In genomic region chr15:66882251-66883020, GRCh38 we compare ENCODE assay signal across 9 cellular contexts.
DNase-seq lines count a peak whose midpoint lies in the region; ATAC-seq and TF ChIP-seq lines count a peak whose summit lies in the region.
"Had no signal": no experiment of that assay in that cellular context is flagged by ENCODE, and none has a peak within 500 bp of the region (broad histone marks: within the 10 kb centered on the region; RNA-seq: fewer than 3 reads in every experiment).

No MANE protein-coding gene starts in this region.

- H3K4me3 ChIP-seq in dorsolateral prefrontal cortex (no peak overlapping the region), mesendoderm (ENCODE audit: low read length) (no peak overlapping the region)

- H3K4me1 Mint-ChIP-seq in activated naive CD8-positive, alpha-beta T cell treated with anti-CD3 and anti-CD28 coated beads, Interleukin-2, amount 10 ng/mL, durations not matched to agents 7 days and 5 days, result no peaks in the 10 kb centered on the region
- H3K4me1 Mint-ChIP-seq in activated naive CD8-positive, alpha-beta T cell treated with anti-CD3 and anti-CD28 coated beads for 36 hours, result no peaks in the 10 kb centered on the region

- H4K8ac ChIP-seq in mesendoderm (ENCODE audit: low read depth, low read length), result no peak overlapping the region

- peak overlapping the region; percentile 88 for H3K4ac ChIP-seq in mesendoderm (ENCODE audit: low read depth, low read length)

- H3K18ac ChIP-seq in mesendoderm (ENCODE audit: low read length), result peak overlapping the region; percentile 5

- no peak overlapping the region for H2BK15ac ChIP-seq in mesendoderm (replicated peaks; ENCODE audit: low read depth)

- H3K9ac ChIP-seq in mesendoderm (ENCODE audit: low read length), result no peak overlapping the region

- H3K27me3 Mint-ChIP-seq in activated naive CD8-positive, alpha-beta T cell treated with anti-CD3 and anti-CD28 coated beads, Interleukin-2, amount 10 ng/mL, durations not matched to agents 7 days and 5 days, result peaks cover 12% of the 10 kb centered on the region
- H3K27me3 Mint-ChIP-seq in activated naive CD8-positive, alpha-beta T cell treated with anti-CD3 and anti-CD28 coated beads for 36 hours, result no peaks in the 10 kb centered on the region

- no peaks in the 10 kb centered on the region for H3K36me3 Mint-ChIP-seq in activated naive CD8-positive, alpha-beta T cell treated with anti-CD3 and anti-CD28 coated beads, Interleukin-2, amount 10 ng/mL, durations not matched to agents 7 days and 5 days
- H3K36me3 Mint-ChIP-seq in activated naive CD8-positive, alpha-beta T cell treated with anti-CD3 and anti-CD28 coated beads for 36 hours, result no peaks in the 10 kb centered on the region

- H3K79me2 ChIP-seq in mesendoderm (ENCODE audit: control insufficient read depth, insufficient read depth, low read length), result no peaks in the 10 kb centered on the region

- H3K79me1 ChIP-seq in mesendoderm (ENCODE audit: low read length), result no peaks in the 10 kb centered on the region

- POLR2A ChIA-PET in activated naive CD8-positive, alpha-beta T cell treated with anti-CD3 and anti-CD28 coated beads, Interleukin-2, amount 10 ng/mL, durations not matched to agents 7 days and 5 days (lab: Charles Lee), result no interaction called here

- ATAC-seq in activated naive CD8-positive, alpha-beta T cell treated with anti-CD3 and anti-CD28 coated beads, Interleukin-2, amount 10 ng/mL, durations not matched to agents 7 days and 5 days (ENCODE audit: low read depth), result no peak

- no peak overlapping the region for H4K5ac ChIP-seq in mesendoderm (ENCODE audit: low read length)

- peak overlapping the region; percentile 64 for H2BK5ac ChIP-seq in mesendoderm (ENCODE audit: low read length)

- no CpG with 5 or more reads among the region's 11 CpGs for WGBS in mesendoderm (ENCODE audit: extremely low coverage, insufficient coverage, low lambda C conversion rate)

- no peaks in the 10 kb centered on the region for H3K9me3 Mint-ChIP-seq in activated naive CD8-positive, alpha-beta T cell treated with anti-CD3 and anti-CD28 coated beads, Interleukin-2, amount 10 ng/mL, durations not matched to agents 7 days and 5 days
- H3K9me3 Mint-ChIP-seq in activated naive CD8-positive, alpha-beta T cell treated with anti-CD3 and anti-CD28 coated beads for 36 hours, result no peaks in the 10 kb centered on the region

- DNase-seq in activated naive CD8-positive, alpha-beta T cell treated with anti-CD3 and anti-CD28 coated beads, Interleukin-2, amount 10 ng/mL, durations not matched to agents 7 days and 5 days, result peak; percentile 9
- DNase-seq in activated naive CD8-positive, alpha-beta T cell treated with anti-CD3 and anti-CD28 coated beads for 36 hours, result no peak
- peak in 2 of 10 donors; percentile 13 to 14 for DNase-seq in dorsolateral prefrontal cortex
- no peak for DNase-seq in mesendoderm
- DNase-seq in amygdala (lab: John Stamatoyannopoulos, UW), result no peak
- no peak for DNase-seq in retina
- no peak for DNase-seq in AML-193 (lab: John Stamatoyannopoulos, UW)
- DNase-seq in NCI-H345 (lab: John Stamatoyannopoulos, UW), result no peak
- DNase-seq: NCI-H524 treated with DMSO at 0.1 percent for 48 hours had no signal

- H3K27me3 ChIP-seq in dorsolateral prefrontal cortex (no peaks in the 10 kb centered on the region), mesendoderm (ENCODE audit: insufficient read depth, low read length, poor library complexity) (no peaks in the 10 kb centered on the region)

- peaks cover 5% of the 10 kb centered on the region for H3K4me1 ChIP-seq in mesendoderm (ENCODE audit: control insufficient read depth, low read depth, low read length)

- H3K27ac Mint-ChIP-seq in activated naive CD8-positive, alpha-beta T cell treated with anti-CD3 and anti-CD28 coated beads, Interleukin-2, amount 10 ng/mL, durations not matched to agents 7 days and 5 days, result no peak overlapping the region
- H3K27ac Mint-ChIP-seq in activated naive CD8-positive, alpha-beta T cell treated with anti-CD3 and anti-CD28 coated beads for 36 hours, result no peak overlapping the region

- H3K27ac ChIP-seq in dorsolateral prefrontal cortex (peak overlapping the region in 43 of 59 donors; percentile 7 to 81 (median 56)), mesendoderm (ENCODE audit: low read depth, low read length) (peak overlapping the region; percentile 7)

- no peak overlapping the region for H3K4me3 Mint-ChIP-seq in activated naive CD8-positive, alpha-beta T cell treated with anti-CD3 and anti-CD28 coated beads, Interleukin-2, amount 10 ng/mL, durations not matched to agents 7 days and 5 days
- H3K4me3 Mint-ChIP-seq in activated naive CD8-positive, alpha-beta T cell treated with anti-CD3 and anti-CD28 coated beads for 36 hours, result no peak overlapping the region

- no peak for TF ChIP-seq CTCF in dorsolateral prefrontal cortex (IDR thresholded peaks at IDR 0.05 in 54 of 56, conservative IDR thresholded peaks at IDR 0.05 in 2 of 56; ENCODE audit: low read depth in 1 of 56, partially characterized antibody in 56 of 56)

- peak overlapping the region; percentile 6 for H2BK120ac ChIP-seq in mesendoderm (ENCODE audit: low read depth, low read length)

- H3K36me3 ChIP-seq in mesendoderm (ENCODE audit: control insufficient read depth, insufficient read depth, low read length), result no peaks in the 10 kb centered on the region

- H3K23ac ChIP-seq in mesendoderm (ENCODE audit: low read length), result no peak overlapping the region

- H3K4me2 ChIP-seq in mesendoderm (ENCODE audit: low read length), result no peak overlapping the region

- peak overlapping the region; percentile 52 for H3K56ac ChIP-seq in mesendoderm (ENCODE audit: low read length)

- H2AK5ac ChIP-seq in mesendoderm (ENCODE audit: low read length), result no peak overlapping the region

- intact Hi-C loops in dorsolateral prefrontal cortex (cut with DNase I), result no loop called here
